ENCODE assay signal across 26 cellular contexts in the genomic region with DNA sequence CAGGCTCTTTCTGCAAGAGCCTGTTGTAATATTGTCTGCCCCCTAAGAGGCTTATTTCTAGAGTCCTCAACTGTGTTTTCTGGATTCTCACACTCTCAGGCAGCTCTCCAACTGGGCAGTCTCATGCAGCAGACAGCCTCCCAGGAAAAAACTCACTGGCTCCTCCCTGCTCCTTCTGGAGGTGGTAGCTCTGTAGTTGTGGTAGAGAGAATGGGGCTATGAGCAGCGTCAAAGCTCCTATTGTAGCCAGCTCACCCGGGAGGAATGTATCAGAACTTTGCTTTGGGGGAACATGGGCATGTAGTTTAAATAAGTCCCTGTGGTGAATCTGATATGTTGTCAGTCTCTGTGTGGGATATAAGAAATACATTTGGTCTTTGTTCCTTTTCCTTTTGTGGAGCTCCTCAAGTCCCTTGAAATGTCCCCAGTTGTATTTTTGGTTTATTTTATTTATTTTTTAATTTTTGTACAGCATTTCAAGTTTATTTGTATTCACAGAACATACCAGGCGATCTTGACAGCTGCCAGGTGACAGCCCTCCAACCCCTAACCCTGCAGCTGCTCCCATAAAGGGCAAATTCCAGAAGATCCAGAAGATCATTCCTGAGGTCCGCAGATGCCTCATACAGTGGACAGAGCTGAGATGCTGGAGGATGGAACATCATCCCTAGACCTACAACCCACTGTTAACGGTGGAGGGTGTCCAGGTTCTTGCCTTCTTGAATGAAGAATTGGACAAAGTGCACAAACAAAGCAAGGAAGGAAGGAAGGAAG. TPM values are rescaled to one million over a fixed set of nuclear protein-coding genes. Genes with fewer than 3 reads are reported as not detected.
DNase-seq lines count a peak whose midpoint lies in the region; ATAC-seq and TF ChIP-seq lines count a peak whose summit lies in the region.
"Had no signal": no experiment of that assay in that cellular context is flagged by ENCODE, and none has a peak within 500 bp of the region (broad histone marks: within the 10 kb centered on the region; RNA-seq: fewer than 3 reads in every experiment).

No MANE protein-coding gene starts in this region.

- H3K36me3 Mint-ChIP-seq in endodermal cell (ENCODE audit: low read depth), result no peaks in the 10 kb centered on the region
- H3K36me3 Mint-ChIP-seq: activated naive CD4-positive, alpha-beta T cell treated with anti-CD3 and anti-CD28 coated beads, Interleukin-2, amount 10 ng/mL, durations not matched to agents 7 days and 5 days; naive thymus-derived CD4-positive, alpha-beta T cell had no signal

- H2BK120ac ChIP-seq in neuronal stem cell (ENCODE audit: low read depth, low read length), result no peak overlapping the region

- H3K14ac ChIP-seq in neuronal stem cell (ENCODE audit: low read length), result no peak overlapping the region

- no peak overlapping the region for H4K91ac ChIP-seq in neuronal stem cell (ENCODE audit: low read depth, low read length, poor library complexity)

- H3K27me3 ChIP-seq in MM.1S (replicated peaks; ENCODE audit: insufficient read depth, low read length), result no peaks in the 10 kb centered on the region
- H3K27me3 ChIP-seq in endodermal cell (ENCODE audit: control insufficient read depth, insufficient read depth, low read length, poor library complexity, severe bottlenecking), result no peaks in the 10 kb centered on the region
- H3K27me3 ChIP-seq in osteoblast (ENCODE audit: insufficient read depth, low read length), result no peaks in the 10 kb centered on the region
- no peaks in the 10 kb centered on the region for H3K27me3 ChIP-seq in sigmoid colon
- H3K27me3 ChIP-seq in neuronal stem cell (ENCODE audit: control insufficient read depth in 3 of 3, insufficient read depth in 3 of 3, low read depth in 1 of 3, low read length in 3 of 3), result no peaks in the 10 kb centered on the region
- H3K27me3 ChIP-seq: thyroid gland had no signal

- H3K79me1 ChIP-seq in neuronal stem cell (ENCODE audit: low read depth, low read length), result no peaks in the 10 kb centered on the region

- H3K4me3 ChIP-seq in MM.1S (ENCODE audit: low read length) (no peak overlapping the region), endodermal cell (ENCODE audit: low read length) (no peak overlapping the region), osteoblast (ENCODE audit: insufficient read depth, low read length) (no peak overlapping the region), sigmoid colon (no peak overlapping the region), neuronal stem cell (ENCODE audit: low read length in 2 of 2) (no peak overlapping the region)
- H3K4me3 ChIP-seq: lung, thyroid gland had no signal

- no peak for ATAC-seq in HG02588 (IDR thresholded peaks at IDR 0.05; ENCODE audit: unreplicated experiment)
- ATAC-seq: effector memory CD8-positive, alpha-beta T cell; naive thymus-derived CD4-positive, alpha-beta T cell; sciatic nerve had no signal

- H3K4me1 ChIP-seq in MM.1S (ENCODE audit: low read length) (peaks cover 10% of the 10 kb centered on the region), endodermal cell (ENCODE audit: control insufficient read depth, insufficient read depth, low read length) (no peaks in the 10 kb centered on the region), osteoblast (ENCODE audit: insufficient read depth, low read length) (no peaks in the 10 kb centered on the region), sigmoid colon (no peaks in the 10 kb centered on the region), neuronal stem cell (ENCODE audit: control insufficient read depth in 2 of 2, insufficient read depth in 1 of 2, low read depth in 1 of 2, low read length in 2 of 2) (no peaks in the 10 kb centered on the region)
- H3K4me1 ChIP-seq: Caco-2, parathyroid adenoma, thyroid gland had no signal

- no peak overlapping the region for H4K8ac ChIP-seq in neuronal stem cell (ENCODE audit: low read depth, low read length)

- H2BK5ac ChIP-seq in neuronal stem cell (ENCODE audit: low read length), result no peak overlapping the region

- H3K9me2 ChIP-seq in MM.1S (replicated peaks; ENCODE audit: insufficient read depth, low read length), result no peaks in the 10 kb centered on the region

- H3K27ac ChIP-seq in MM.1S (ENCODE audit: low read length) (no peak overlapping the region), endodermal cell (ENCODE audit: low read depth, low read length) (no peak overlapping the region), osteoblast (ENCODE audit: low read depth, low read length) (no peak overlapping the region), sigmoid colon (no peak overlapping the region), neuronal stem cell (replicated peaks; ENCODE audit: low read length) (no peak overlapping the region)
- H3K27ac ChIP-seq: parathyroid adenoma, thyroid gland had no signal

- H3K79me2 ChIP-seq in MM.1S (ENCODE audit: low read length), result no peaks in the 10 kb centered on the region
- no peaks in the 10 kb centered on the region for H3K79me2 ChIP-seq in osteoblast (ENCODE audit: insufficient read depth, low read length)
- H3K79me2 ChIP-seq: parathyroid adenoma had no signal

- peak overlapping the region; percentile 41; the same call in 1 of the 2 replicates for H2AFZ ChIP-seq in MM.1S (ENCODE audit: low read length)
- no peak overlapping the region for H2AFZ ChIP-seq in osteoblast (ENCODE audit: low read length)
- no peak overlapping the region for H2AFZ ChIP-seq in neuronal stem cell (ENCODE audit: low read length)
- H2AFZ ChIP-seq: parathyroid adenoma had no signal

- peaks cover 3% of the 10 kb centered on the region for H3K27me3 Mint-ChIP-seq in endodermal cell (ENCODE audit: insufficient read depth)

- no peak overlapping the region for H3K23ac ChIP-seq in neuronal stem cell (ENCODE audit: low read depth, low read length, poor library complexity)

- H3K4me2 ChIP-seq in MM.1S (ENCODE audit: low read depth, low read length), result no peak overlapping the region; the same call in 1 of the 2 replicates
- H3K4me2 ChIP-seq in osteoblast (ENCODE audit: insufficient read depth, low read length), result no peak overlapping the region
- H3K4me2 ChIP-seq in neuronal stem cell (ENCODE audit: insufficient read depth, low read length, poor library complexity, severe bottlenecking), result no peak overlapping the region

- no peak for TF ChIP-seq EP300 in sigmoid colon (IDR thresholded peaks at IDR 0.05)

- TF ChIP-seq POLR2A in sigmoid colon (IDR thresholded peaks at IDR 0.05), result no peak

- no peak overlapping the region for H3K4me3 Mint-ChIP-seq in endodermal cell
- H3K4me3 Mint-ChIP-seq: activated naive CD4-positive, alpha-beta T cell treated with anti-CD3 and anti-CD28 coated beads, Interleukin-2, amount 10 ng/mL, durations not matched to agents 7 days and 5 days; effector memory CD8-positive, alpha-beta T cell; naive thymus-derived CD4-positive, alpha-beta T cell had no signal

- no peaks in the 10 kb centered on the region for H3F3A ChIP-seq in MM.1S (ENCODE audit: insufficient read depth, low read length)

- H2BK15ac ChIP-seq in neuronal stem cell (ENCODE audit: low read length), result no peak overlapping the region

- H3K9me3 Mint-ChIP-seq in endodermal cell, result no peaks in the 10 kb centered on the region
- H3K9me3 Mint-ChIP-seq: activated naive CD4-positive, alpha-beta T cell treated with anti-CD3 and anti-CD28 coated beads, Interleukin-2, amount 10 ng/mL, durations not matched to agents 7 days and 5 days; effector memory CD8-positive, alpha-beta T cell had no signal

- H3K36me3 ChIP-seq in MM.1S (replicated peaks; ENCODE audit: insufficient read depth, low read length) (no peaks in the 10 kb centered on the region), endodermal cell (ENCODE audit: control insufficient read depth, insufficient read depth, low read length) (no peaks in the 10 kb centered on the region), osteoblast (ENCODE audit: insufficient read depth, low read length) (no peaks in the 10 kb centered on the region), sigmoid colon (no peaks in the 10 kb centered on the region), neuronal stem cell (replicated peaks in 1 of 2; ENCODE audit: control insufficient read depth in 2 of 2, insufficient read depth in 2 of 2, low read length in 2 of 2) (no peaks in the 10 kb centered on the region)
- H3K36me3 ChIP-seq: thyroid gland had no signal

- H4K20me1 ChIP-seq in MM.1S (ENCODE audit: insufficient read depth, low read length), result no peaks in the 10 kb centered on the region
- no peaks in the 10 kb centered on the region for H4K20me1 ChIP-seq in osteoblast (ENCODE audit: insufficient read depth, low read length)

- no peak overlapping the region for H3K4ac ChIP-seq in neuronal stem cell (ENCODE audit: low read length)

- H3K9ac ChIP-seq in MM.1S (ENCODE audit: low read length) (no peak overlapping the region), endodermal cell (ENCODE audit: extremely low read depth, low read length, poor library complexity, severe bottlenecking) (no peak overlapping the region), neuronal stem cell (ENCODE audit: low read depth, low read length, poor library complexity) (no peak overlapping the region)
- H3K9ac ChIP-seq: parathyroid adenoma had no signal

- H3K9me3 ChIP-seq in MM.1S (replicated peaks; ENCODE audit: insufficient read depth, low read length) (no peaks in the 10 kb centered on the region), endodermal cell (ENCODE audit: control insufficient read depth, low read length) (no peaks in the 10 kb centered on the region), osteoblast (ENCODE audit: low read depth, low read length) (no peaks in the 10 kb centered on the region), sigmoid colon (no peaks in the 10 kb centered on the region), neuronal stem cell (replicated peaks in 1 of 2; ENCODE audit: control insufficient read depth in 2 of 2, insufficient read depth in 1 of 2, low read depth in 1 of 2, low read length in 2 of 2) (no peaks in the 10 kb centered on the region)
- H3K9me3 ChIP-seq: Caco-2, thyroid gland had no signal

- H2BK12ac ChIP-seq in neuronal stem cell (ENCODE audit: low read length), result no peak overlapping the region

- H2AK5ac ChIP-seq in neuronal stem cell (ENCODE audit: low read depth, low read length), result no peak overlapping the region

- no peak for TF ChIP-seq CTCF in MM.1S (IDR thresholded peaks at IDR 0.05; ENCODE audit: low read length)
- no peak for TF ChIP-seq CTCF in endodermal cell (conservative IDR thresholded peaks at IDR 0.05)
- TF ChIP-seq CTCF in osteoblast (IDR thresholded peaks at IDR 0.05; ENCODE audit: extremely low read depth, low read depth, low read length), result no peak
- no peak for TF ChIP-seq CTCF in sigmoid colon (IDR thresholded peaks at IDR 0.05)

- no peak overlapping the region for H3K27ac Mint-ChIP-seq in endodermal cell
- H3K27ac Mint-ChIP-seq: activated naive CD4-positive, alpha-beta T cell treated with anti-CD3 and anti-CD28 coated beads, Interleukin-2, amount 10 ng/mL, durations not matched to agents 7 days and 5 days; effector memory CD8-positive, alpha-beta T cell had no signal

- WGBS in endodermal cell (ENCODE audit: insufficient coverage in 1 of 2, insufficient read length in 1 of 2), 2 experiments, result 88 to 100% methylated on average over 2 to 5 of the region's 5 CpGs
- 86% methylated on average over 5 of the region's 5 CpGs for WGBS in sigmoid colon, 2 donors
- no CpG with 5 or more reads among the region's 5 CpGs for WGBS in neuronal stem cell (ENCODE audit: extremely low coverage in 2 of 2, insufficient read length in 2 of 2, insufficient replicate concordance in 1 of 2), 2 donors

- peaks cover 15% of the 10 kb centered on the region for H3K4me1 Mint-ChIP-seq in endodermal cell
- H3K4me1 Mint-ChIP-seq: activated naive CD4-positive, alpha-beta T cell treated with anti-CD3 and anti-CD28 coated beads, Interleukin-2, amount 10 ng/mL, durations not matched to agents 7 days and 5 days had no signal

- DNase-seq in ELF-1 (ENCODE audit: low read depth, low spot score), result peak; percentile 44
- DNase-seq in MM.1S, result no peak
- DNase-seq in endodermal cell, result peak; percentile 58
- DNase-seq in osteoblast (ENCODE audit: insufficient read length, low spot score, missing footprints), result peak; percentile 60
- DNase-seq in sigmoid colon, result no peak
- DNase-seq in hypothalamus (lab: John Stamatoyannopoulos, UW), result no peak
- no peak for DNase-seq in neuronal stem cell (ENCODE audit: low spot score)
- DNase-seq: activated naive CD4-positive, alpha-beta T cell treated with anti-CD3 and anti-CD28 coated beads, Interleukin-2, amount 10 ng/mL, durations not matched to agents 7 days and 5 days; activated T-cell treated with anti-CD3 and anti-CD28 coated beads, Interleukin-2, amount 50 U/mL, for 48 hours; Caco-2; effector memory CD8-positive, alpha-beta T cell; head of caudate nucleus; IMR-90; naive thymus-derived CD4-positive, alpha-beta T cell; NCI-H1694 treated with DMSO at 0.1 percent for 48 hours; NCI-H345; Right ventricle myocardium superior; stimulated activated CD4-positive, alpha-beta T cell treated with anti-CD3 and anti-CD28 coated beads, Interleukin-1b, Interleukin-23, amount 100 ng/mL, for 48 hours; stimulated activated naive CD4-positive, alpha-beta T cell; thyroid gland had no signal

- H3K18ac ChIP-seq in neuronal stem cell (ENCODE audit: low read length), result no peak overlapping the region

- intact Hi-C loops in sigmoid colon (cut with DNase I), result no loop called here

RNA-seq across cellular contexts. Expression of a gene that starts 45.7 kb away (rescaled TPM):
- total RNA-seq in endodermal cell (1 to 10 TPM; 2.7 to 3.8 TPM), osteoblast (3.8 and 4.7 TPM in 2 replicates), sigmoid colon (1 to 10 TPM in 2 of 4 donors, under 1 TPM in 2; 0.36 to 2.8 (median 1.0) TPM)
- polyA plus RNA-seq in endodermal cell (2013, experiment 1 of 2), result 0.85 TPM
- 0.75 TPM for polyA plus RNA-seq in endodermal cell (2013, experiment 2 of 2)
- under 1 TPM in 2 of 3 donors, not detected in 1; 0.46 to 0.70 TPM for polyA plus RNA-seq in sigmoid colon
- 3.2 TPM for polyA plus RNA-seq in neuronal stem cell (2013, experiment 1 of 2)
- polyA plus RNA-seq in neuronal stem cell (2013, experiment 2 of 2), result 3.0 TPM
- total RNA-seq: Caco-2, G401 had no signal

RNA-seq across cellular contexts. Expression of a gene that starts 54.8 kb away (rescaled TPM):
- total RNA-seq in endodermal cell (10 to 100 TPM in 1 of 2 donors, 1 to 10 TPM in 1; 3.3 to 21.5 TPM), osteoblast (0.29 TPM in 1 of 2 replicates, not detected in the other), sigmoid colon (under 1 TPM in 1 of 4 donors, not detected in 3; 0.27 TPM)
- polyA plus RNA-seq in endodermal cell (2013, experiment 1 of 2), result 13.1 TPM
- 9.8 TPM for polyA plus RNA-seq in endodermal cell (2013, experiment 2 of 2)
- not detected for polyA plus RNA-seq in sigmoid colon
- 11.1 TPM for polyA plus RNA-seq in neuronal stem cell (2013, experiment 1 of 2)
- 12.0 TPM for polyA plus RNA-seq in neuronal stem cell (2013, experiment 2 of 2)
- total RNA-seq: G401; IMR-90; lung; naive thymus-derived CD4-positive, alpha-beta T cell; Right ventricle myocardium superior; sciatic nerve; T-helper 1 cell treated with Interleukin-12 subunit alpha and Interleukin-12 subunit beta and Interleukin-4 antibody, amounts not matched to agents 30 ng/mL and 1 ng/mL, for 36 hours had no signal
- polyA plus RNA-seq: IMR-90; naive thymus-derived CD4-positive, alpha-beta T cell had no signal

Comparison
In these comparisons a context has a peak if more than half of its experiments do, and no peak if none do; other contexts are left out.
1. DNase-seq: peak in ELF-1 (single experiment), endodermal cell (single experiment) and osteoblast (single experiment); none in MM.1S (single experiment), sigmoid colon (single experiment), hypothalamus (0 of 51) and neuronal stem cell (single experiment).